In the genomic region with DNA sequence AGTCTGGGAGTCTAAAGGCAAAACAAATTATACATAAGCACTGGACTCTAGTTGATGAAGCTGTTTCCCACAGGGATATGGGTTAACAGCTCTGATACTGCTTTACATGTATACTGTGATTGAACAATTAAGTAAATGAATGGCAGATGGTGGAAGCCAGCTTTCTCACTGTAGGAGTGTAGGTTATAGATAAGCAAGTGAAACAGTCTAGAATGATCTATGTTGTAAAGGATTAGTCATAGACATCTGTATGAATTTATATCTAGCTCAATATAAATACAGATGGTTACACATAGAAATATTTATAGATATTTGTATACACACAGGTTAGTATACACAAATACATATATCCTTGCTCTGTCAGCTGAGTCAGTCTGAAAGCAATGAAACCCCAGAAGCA, we compare ENCODE assay signal across 16 cellular contexts.
DNase-seq lines count a peak whose midpoint lies in the region; ATAC-seq, FAIRE-seq and TF ChIP-seq lines count a peak whose summit lies in the region.
"Had no signal": no experiment of that assay in that cellular context is flagged by ENCODE, and none has a peak within 500 bp of the region (broad histone marks: within the 10 kb centered on the region; RNA-seq: fewer than 3 reads in every experiment).

No MANE protein-coding gene starts in this region.

- H2AK9ac ChIP-seq in IMR-90 (replicated peaks; ENCODE audit: low read depth, low read length, poor library complexity) = no peak overlapping the region

- H2BK5ac ChIP-seq in IMR-90 (ENCODE audit: low read depth, low read length, poor library complexity, severe bottlenecking) (no peak overlapping the region), neuronal stem cell (ENCODE audit: low read length) (no peak overlapping the region)

- H3K4me1 Mint-ChIP-seq in astrocyte (ENCODE audit: low read depth, unreplicated experiment) = no peaks in the 10 kb centered on the region

- POLR2A ChIA-PET in IMR-90 (lab: Charles Lee; ENCODE audit: unreplicated experiment) = no interaction called here

- no peak overlapping the region for H4K8ac ChIP-seq in IMR-90 (ENCODE audit: low read depth in 2 of 2, low read length in 2 of 2)
- no peak overlapping the region for H4K8ac ChIP-seq in neuronal stem cell (ENCODE audit: low read depth, low read length)

- H3K9me1 ChIP-seq in IMR-90 (ENCODE audit: insufficient read depth, low read length) = no peaks in the 10 kb centered on the region

- ATAC-seq in IMR-90 (ENCODE audit: low read depth) = peak; percentile 42
- no peak for ATAC-seq in HG02642 (IDR thresholded peaks at IDR 0.05; ENCODE audit: poor library complexity, unreplicated experiment)
- ATAC-seq in GM21447 (IDR thresholded peaks at IDR 0.05; ENCODE audit: unreplicated experiment) = no peak

- H3K4me1 ChIP-seq in IMR-90 (ENCODE audit: control insufficient read depth, insufficient read depth, low read length) = no peaks in the 10 kb centered on the region
- no peaks in the 10 kb centered on the region for H3K4me1 ChIP-seq in astrocyte (ENCODE audit: insufficient read depth, low read length)
- H3K4me1 ChIP-seq in neuronal stem cell (ENCODE audit: control insufficient read depth in 2 of 2, insufficient read depth in 1 of 2, low read depth in 1 of 2, low read length in 2 of 2) = no peaks in the 10 kb centered on the region
- H3K4me1 ChIP-seq: A549, HAP-1 had no signal

- H3K4me3 Mint-ChIP-seq in astrocyte (ENCODE audit: unreplicated experiment) = no peak overlapping the region
- H3K4me3 Mint-ChIP-seq: CD4-positive, alpha-beta T cell had no signal

- H4K20me1 ChIP-seq in IMR-90 (ENCODE audit: insufficient read depth, low read length) (no peaks in the 10 kb centered on the region), astrocyte (ENCODE audit: insufficient read depth, low read length) (no peaks in the 10 kb centered on the region)

- H2AK5ac ChIP-seq in IMR-90 (ENCODE audit: low read depth, low read length) = no peak overlapping the region
- no peak overlapping the region for H2AK5ac ChIP-seq in neuronal stem cell (ENCODE audit: low read depth, low read length)

- no peaks in the 10 kb centered on the region for H3K36me3 Mint-ChIP-seq in astrocyte (ENCODE audit: low read depth, unreplicated experiment)

- H3K79me1 ChIP-seq in IMR-90 (ENCODE audit: low read depth in 1 of 2, low read length in 2 of 2) = no peaks in the 10 kb centered on the region
- no peaks in the 10 kb centered on the region for H3K79me1 ChIP-seq in neuronal stem cell (ENCODE audit: low read depth, low read length)

- H2BK20ac ChIP-seq in IMR-90 (ENCODE audit: low read depth, low read length) = no peak overlapping the region

- intact Hi-C loops in IMR-90 (cut with micrococcal nuclease) = no loop called here

- CTCF ChIA-PET in IMR-90 (lab: Yijun Ruan, JAX) = no interaction called here

- H3K27me3 ChIP-seq in IMR-90 (ENCODE audit: control insufficient read depth, insufficient read depth, low read length) (no peaks in the 10 kb centered on the region), astrocyte (ENCODE audit: insufficient read depth, low read length) (no peaks in the 10 kb centered on the region), neuronal stem cell (ENCODE audit: control insufficient read depth in 3 of 3, insufficient read depth in 3 of 3, low read depth in 1 of 3, low read length in 3 of 3) (no peaks in the 10 kb centered on the region)

- TF ChIP-seq CTCF in IMR-90 (conservative IDR thresholded peaks at IDR 0.05; ENCODE audit: low read depth, low read length) = no peak
- no peak for TF ChIP-seq CTCF in astrocyte (IDR thresholded peaks at IDR 0.05; ENCODE audit: insufficient read depth, low read depth, low read length)

- H3K27ac ChIP-seq in IMR-90 (ENCODE audit: insufficient read depth, low read length) = no peak overlapping the region
- no peak overlapping the region for H3K27ac ChIP-seq in astrocyte (ENCODE audit: low read depth, low read length)
- H3K27ac ChIP-seq in neuronal stem cell (replicated peaks; ENCODE audit: low read length) = no peak overlapping the region
- H3K27ac ChIP-seq: 22Rv1, A549, C4-2B, GM23248, HL-60 had no signal

- H3K23ac ChIP-seq in IMR-90 (ENCODE audit: low read depth, low read length) (no peak overlapping the region), neuronal stem cell (ENCODE audit: low read depth, low read length, poor library complexity) (no peak overlapping the region)

- no peak for TF ChIP-seq POLR2A in IMR-90 (IDR thresholded peaks at IDR 0.05; ENCODE audit: low read depth, low read length)

- no peak overlapping the region for H2BK12ac ChIP-seq in neuronal stem cell (ENCODE audit: low read length)

- H3K14ac ChIP-seq in IMR-90 (replicated peaks; ENCODE audit: low read depth, low read length) (no peak overlapping the region), neuronal stem cell (ENCODE audit: low read length) (no peak overlapping the region)

- no peak overlapping the region for H4K91ac ChIP-seq in IMR-90 (ENCODE audit: insufficient read depth, low read depth, low read length)
- no peak overlapping the region for H4K91ac ChIP-seq in neuronal stem cell (ENCODE audit: low read depth, low read length, poor library complexity)

- H3K79me2 ChIP-seq in astrocyte (ENCODE audit: insufficient read depth, low read length) = no peaks in the 10 kb centered on the region

- H3K18ac ChIP-seq in IMR-90 (ENCODE audit: low read depth, low read length) (no peak overlapping the region), neuronal stem cell (ENCODE audit: low read length) (no peak overlapping the region)

- H2BK120ac ChIP-seq in IMR-90 (ENCODE audit: low read depth, low read length) (no peak overlapping the region), neuronal stem cell (ENCODE audit: low read depth, low read length) (no peak overlapping the region)

- H3K4me2 ChIP-seq in IMR-90 (ENCODE audit: low read depth, low read length) = no peak overlapping the region
- H3K4me2 ChIP-seq in astrocyte (ENCODE audit: low read length) = no peak overlapping the region
- H3K4me2 ChIP-seq in neuronal stem cell (ENCODE audit: insufficient read depth, low read length, poor library complexity, severe bottlenecking) = no peak overlapping the region
- H3K4me2 ChIP-seq: A549 had no signal

- no peaks in the 10 kb centered on the region for H3K9me3 ChIP-seq in IMR-90 (ENCODE audit: control insufficient read depth, insufficient read depth, low read length)
- no peaks in the 10 kb centered on the region for H3K9me3 ChIP-seq in astrocyte (ENCODE audit: insufficient read depth, low read depth, low read length)
- H3K9me3 ChIP-seq in neuronal stem cell (replicated peaks in 1 of 2; ENCODE audit: control insufficient read depth in 2 of 2, insufficient read depth in 1 of 2, low read depth in 1 of 2, low read length in 2 of 2) = peaks cover 0 to 2% of the 10 kb centered on the region in 2 donors
- H3K9me3 ChIP-seq: A549, HAP-1 had no signal

- no peak overlapping the region for H3K27ac Mint-ChIP-seq in astrocyte (ENCODE audit: unreplicated experiment)
- H3K27ac Mint-ChIP-seq: CD4-positive, alpha-beta T cell had no signal

- H3K9me3 Mint-ChIP-seq in astrocyte (ENCODE audit: unreplicated experiment) = no peaks in the 10 kb centered on the region

- no peaks in the 10 kb centered on the region for H3K27me3 Mint-ChIP-seq in astrocyte (ENCODE audit: low read depth, unreplicated experiment)
- H3K27me3 Mint-ChIP-seq: CD4-positive, alpha-beta T cell had no signal

- TF ChIP-seq RAD21 in IMR-90 (IDR thresholded peaks at IDR 0.05; ENCODE audit: low read length) = no peak

- H3K4ac ChIP-seq in IMR-90 (ENCODE audit: low read depth, low read length) = no peak overlapping the region
- no peak overlapping the region for H3K4ac ChIP-seq in neuronal stem cell (ENCODE audit: low read length)

- no peak overlapping the region for H4K5ac ChIP-seq in IMR-90 (ENCODE audit: low read depth, low read length)

- DNase-seq in DMS 273 (lab: John Stamatoyannopoulos, UW; ENCODE audit: unreplicated experiment) = peak; percentile 21
- DNase-seq in DMS 273 treated with DMSO at 0.1 percent for 48 hours (lab: John Stamatoyannopoulos, UW) = no peak
- peak; percentile 0 for DNase-seq in IMR-90
- peak; percentile 3 for DNase-seq in astrocyte (ENCODE audit: low read depth)
- no peak for DNase-seq in neuronal stem cell (ENCODE audit: low spot score)
- DNase-seq in SIG-M5 (lab: John Stamatoyannopoulos, UW) = no peak
- DNase-seq: CD4-positive, alpha-beta T cell had no signal

- FAIRE-seq in astrocyte (lab: Jason Lieb, UNC) = no peak
- FAIRE-seq: A549, K562 had no signal

- dilution Hi-C loops in IMR-90 (cut with HindIII; ENCODE audit: low sequenced_read_pairs, unreplicated experiment) = no loop called here

- no peak overlapping the region for H2AFZ ChIP-seq in IMR-90 (replicated peaks; ENCODE audit: low read length, poor library complexity)
- no peak overlapping the region for H2AFZ ChIP-seq in astrocyte (ENCODE audit: low read depth, low read length)
- peak overlapping the region; percentile 74 for H2AFZ ChIP-seq in neuronal stem cell (ENCODE audit: low read length)
- H2AFZ ChIP-seq: GM23248 had no signal

- H3K36me3 ChIP-seq in IMR-90 (ENCODE audit: control insufficient read depth, insufficient read depth, low read length) (no peaks in the 10 kb centered on the region), astrocyte (ENCODE audit: insufficient read depth, low read length) (no peaks in the 10 kb centered on the region), neuronal stem cell (replicated peaks in 1 of 2; ENCODE audit: control insufficient read depth in 2 of 2, insufficient read depth in 2 of 2, low read length in 2 of 2) (no peaks in the 10 kb centered on the region)
- H3K36me3 ChIP-seq: HAP-1 had no signal

- H3K56ac ChIP-seq in IMR-90 (ENCODE audit: extremely low read depth, insufficient read depth, low read length) = no peak overlapping the region

- no peak overlapping the region for H3K4me3 ChIP-seq in IMR-90 (ENCODE audit: insufficient read depth, low read depth, low read length)
- H3K4me3 ChIP-seq in astrocyte (ENCODE audit: insufficient read depth, low read depth, low read length) = no peak overlapping the region
- H3K4me3 ChIP-seq in neuronal stem cell (ENCODE audit: low read length in 2 of 2) = no peak overlapping the region
- H3K4me3 ChIP-seq: A549, GM23248, HAP-1, K562 had no signal

- BruUV-seq in IMR-90 (replicated peaks; lab: Mats Ljungman, UMichigan) = no TSS peak

- in situ Hi-C loops in IMR-90 (cut with MboI; ENCODE audit: low sequenced_read_pairs) = no loop called here

- H3K9ac ChIP-seq in IMR-90 (ENCODE audit: low read depth, low read length) = no peak overlapping the region
- H3K9ac ChIP-seq in astrocyte (ENCODE audit: low read length) = no peak overlapping the region
- no peak overlapping the region for H3K9ac ChIP-seq in neuronal stem cell (ENCODE audit: low read depth, low read length, poor library complexity)
- H3K9ac ChIP-seq: GM23248 had no signal

- H2BK15ac ChIP-seq in IMR-90 (ENCODE audit: low read depth, low read length) = no peak overlapping the region
- no peak overlapping the region for H2BK15ac ChIP-seq in neuronal stem cell (ENCODE audit: low read length)

TF ChIP-seq in IMR-90, 13 proteins besides CTCF, POLR2A, EP300 and RAD21:
- TF ChIP-seq RFX5 (IDR thresholded peaks at IDR 0.05; ENCODE audit: low read depth, low read length) = no peak
- TF ChIP-seq RCOR1 (IDR thresholded peaks at IDR 0.05; ENCODE audit: insufficient replicate concordance, low read length) = no peak

Comparison
In these comparisons a context has a peak if more than half of its experiments do, and no peak if none do; other contexts are left out.
1. DNase-seq: peak in DMS 273 (single experiment), IMR-90 (single experiment) and astrocyte (single experiment); none in DMS 273 treated with DMSO at 0.1 percent for 48 hours (single experiment), neuronal stem cell (single experiment) and SIG-M5 (single experiment).